In the genomic region with DNA sequence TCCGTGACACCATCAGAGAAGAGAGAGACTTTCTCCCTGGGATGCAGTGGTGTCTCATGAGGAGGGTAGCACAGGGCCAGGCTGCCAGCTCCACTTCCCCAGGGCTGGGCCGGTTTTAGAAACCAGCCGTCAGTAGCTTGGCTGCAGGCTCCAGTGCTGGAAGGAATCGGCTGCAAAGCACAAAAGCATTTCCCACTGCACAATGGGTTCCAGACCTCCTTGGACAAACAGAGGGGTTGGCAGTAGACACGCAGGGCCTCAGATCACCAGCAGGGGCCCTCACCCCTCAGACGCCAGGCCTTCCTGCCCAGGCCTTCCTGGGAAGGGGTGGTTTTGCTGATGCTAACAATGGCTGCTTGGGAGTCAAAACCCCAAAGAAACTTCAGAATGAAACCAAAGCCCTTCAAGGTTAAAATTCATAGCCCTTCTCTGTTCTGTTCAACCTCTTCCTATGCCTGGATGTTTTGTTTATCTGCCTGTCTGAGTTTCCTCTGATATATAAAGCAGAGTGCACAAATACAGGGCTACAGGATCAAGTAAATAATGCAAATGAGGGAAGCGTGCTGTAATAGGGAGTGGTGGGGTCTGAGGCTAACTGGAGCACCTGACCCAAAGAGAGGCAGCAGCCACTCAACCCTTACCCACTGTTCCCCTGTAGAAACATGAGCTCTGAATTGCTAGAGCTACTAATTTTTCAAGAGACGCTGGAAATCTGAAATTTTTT, we compare ENCODE assay signal across 8 cellular contexts. TPM values are rescaled to one million over a fixed set of nuclear protein-coding genes. Genes with fewer than 3 reads are reported as not detected.
DNase-seq lines count a peak whose midpoint lies in the region; ATAC-seq and TF ChIP-seq lines count a peak whose summit lies in the region.

No MANE protein-coding gene starts in this region.

- no peaks in the 10 kb centered on the region for H3K4me1 ChIP-seq in mucosa of descending colon (ENCODE audit: low read depth)
- no peaks in the 10 kb centered on the region for H3K4me1 ChIP-seq in gastroesophageal sphincter

- no peak for TF ChIP-seq EP300 in gastroesophageal sphincter (IDR thresholded peaks at IDR 0.05)

- ATAC-seq in mucosa of descending colon (peak; percentile 59), HG03135 (IDR thresholded peaks at IDR 0.05; ENCODE audit: unreplicated experiment) (no peak), gastroesophageal sphincter (no peak)

- H3K9me3 ChIP-seq in mucosa of descending colon (no peaks in the 10 kb centered on the region), gastroesophageal sphincter (no peaks in the 10 kb centered on the region)

- 82 to 100% methylated on average over 1 to 3 of the region's 8 CpGs for WGBS in gastroesophageal sphincter (ENCODE audit: low coverage in 1 of 2), 2 donors

- H3K4me3 ChIP-seq in mucosa of descending colon (no peak overlapping the region), gastroesophageal sphincter (no peak overlapping the region)

- TF ChIP-seq POLR2A in gastroesophageal sphincter (IDR thresholded peaks at IDR 0.05), result no peak

- H3K27ac ChIP-seq in gastroesophageal sphincter, result no peak overlapping the region

- DNase-seq in activated CD4-positive, alpha-beta T cell treated with anti-CD3 and anti-CD28 coated beads, Interleukin-2, amount 50 U/mL, for 1 hour, result peak; percentile 5
- DNase-seq in activated CD4-positive, alpha-beta T cell treated with anti-CD3 and anti-CD28 coated beads for 1 hour, result no peak
- DNase-seq in NAMALWA (ENCODE audit: low spot score), result peak; percentile 40
- peak; percentile 39 for DNase-seq in dermis blood vessel endothelial cell
- DNase-seq in mucosa of descending colon, result no peak
- DNase-seq in NCI-H2107 (lab: John Stamatoyannopoulos, UW), result no peak

- H3K36me3 ChIP-seq in mucosa of descending colon (ENCODE audit: low read depth), result no peaks in the 10 kb centered on the region
- no peaks in the 10 kb centered on the region for H3K36me3 ChIP-seq in gastroesophageal sphincter

- H3K27me3 ChIP-seq in gastroesophageal sphincter, result peaks cover 4% of the 10 kb centered on the region

- TF ChIP-seq CTCF in mucosa of descending colon (IDR thresholded peaks at IDR 0.05), result peak; percentile 23
- peak in 1 of 4 experiments; percentile 37 for TF ChIP-seq CTCF in gastroesophageal sphincter (IDR thresholded peaks at IDR 0.05)

- intact Hi-C loops in mucosa of descending colon (cut with DNase I, micrococcal nuclease), result no loop called here

RNA-seq across cellular contexts. Expression of gene TEKT5, which starts 26.2 kb away (rescaled TPM):
- not detected in 2 replicates for total RNA-seq in dermis blood vessel endothelial cell
- under 1 TPM; 0.28 to 0.90 (median 0.46) TPM for total RNA-seq in mucosa of descending colon
- under 1 TPM in 1 of 4 donors, not detected in 3; 0.19 TPM for total RNA-seq in gastroesophageal sphincter

Comparison
In these comparisons a context has a peak if more than half of its experiments do, and no peak if none do; other contexts are left out.
1. DNase-seq: peak in activated CD4-positive, alpha-beta T cell treated with anti-CD3 and anti-CD28 coated beads, Interleukin-2, amount 50 U/mL, for 1 hour (single experiment), NAMALWA (single experiment) and dermis blood vessel endothelial cell (single experiment); none in activated CD4-positive, alpha-beta T cell treated with anti-CD3 and anti-CD28 coated beads for 1 hour (single experiment), mucosa of descending colon (0 of 3) and NCI-H2107 (single experiment).